ENCODE assay signal across 26 cellular contexts in genomic region chr19:38809592-38810252, GRCh38. TPM values are rescaled to one million over a fixed set of nuclear protein-coding genes. Genes with fewer than 3 reads are reported as not detected.
A peak's percentile ranks its signal among the peaks of the same experiment; 100 is the strongest.
DNase-seq lines count a peak whose midpoint lies in the region; ATAC-seq, FAIRE-seq and TF ChIP-seq lines count a peak whose summit lies in the region.
"Had no signal": no experiment of that assay in that cellular context is flagged by ENCODE, and none has a peak within 500 bp of the region (broad histone marks: within the 10 kb centered on the region; RNA-seq: fewer than 3 reads in every experiment).

No MANE protein-coding gene starts in this region.

- H3K4me1 Mint-ChIP-seq in natural killer cell = peaks cover 0 to 6% of the 10 kb centered on the region in 2 donors

- H3K27ac Mint-ChIP-seq in natural killer cell = no peak overlapping the region

- no peak overlapping the region for H3K4me3 Mint-ChIP-seq in natural killer cell
- H3K4me3 Mint-ChIP-seq: CD4-positive, CD25-positive, alpha-beta regulatory T cell had no signal

- H3K4me1 ChIP-seq in A549 (peaks cover 28% of the 10 kb centered on the region), duodenal mucosa (ENCODE audit: control insufficient read depth in 1 of 2, insufficient read depth in 2 of 2, low read length in 2 of 2) (peaks cover 6 to 21% of the 10 kb centered on the region in 2 donors), rectal smooth muscle tissue (ENCODE audit: control insufficient read depth, insufficient read depth, low read length) (no peaks in the 10 kb centered on the region)

- H3K4me2 ChIP-seq in A549 = no peak overlapping the region
- H3K4me2 ChIP-seq: PC-9 had no signal

- no peak for TF ChIP-seq POLR2A in A549 (IDR thresholded peaks at IDR 0.05; ENCODE audit: low read length)

- H3K27me3 ChIP-seq in H7 (ENCODE audit: control insufficient read depth, insufficient read depth, low read length) = no peaks in the 10 kb centered on the region
- H3K27me3 ChIP-seq in duodenal mucosa (ENCODE audit: control insufficient read depth in 1 of 2, insufficient read depth in 2 of 2, low read length in 2 of 2) = no peaks in the 10 kb centered on the region
- no peaks in the 10 kb centered on the region for H3K27me3 ChIP-seq in rectal smooth muscle tissue (ENCODE audit: control insufficient read depth, insufficient read depth, low read length)

- H3K36me3 ChIP-seq in H7 (replicated peaks; ENCODE audit: control insufficient read depth, insufficient read depth, low read length) (no peaks in the 10 kb centered on the region), duodenal mucosa (ENCODE audit: control insufficient read depth in 1 of 2, insufficient read depth in 2 of 2, low read length in 2 of 2) (peaks cover 10 to 31% of the 10 kb centered on the region in 2 donors), rectal smooth muscle tissue (ENCODE audit: control insufficient read depth, insufficient read depth, low read length) (peaks cover 3% of the 10 kb centered on the region)

- peak overlapping the region in 1 of 2 donors; percentile 26 for H3K9ac ChIP-seq in duodenal mucosa (ENCODE audit: low read depth in 1 of 2, low read length in 2 of 2)
- H3K9ac ChIP-seq in rectal smooth muscle tissue (ENCODE audit: low read length) = no peak overlapping the region

- CTCF ChIA-PET in A549 (lab: Yijun Ruan, JAX) = interaction anchor here (0.7 to 3.3 kb wide), 8 partner anchors 10 to 289 kb away, joined by 3 to 12 read pairs (median 3); partner anchors contain the start of gene ECH1

- H3K4me3 ChIP-seq in A549 = no peak overlapping the region
- no peak overlapping the region for H3K4me3 ChIP-seq in H7 (ENCODE audit: insufficient read depth, low read depth, low read length)
- peak overlapping the region; percentile 26 to 50 for H3K4me3 ChIP-seq in duodenal mucosa (ENCODE audit: low read depth in 1 of 2, low read length in 2 of 2)
- H3K4me3 ChIP-seq in rectal smooth muscle tissue (ENCODE audit: low read length) = peak overlapping the region; percentile 9
- H3K4me3 ChIP-seq: PC-9 had no signal

- H3K27me3 Mint-ChIP-seq in natural killer cell (ENCODE audit: low read depth in 2 of 2) = no peaks in the 10 kb centered on the region
- H3K27me3 Mint-ChIP-seq: CD4-positive, CD25-positive, alpha-beta regulatory T cell had no signal

- ATAC-seq in A549 (no peak), HG03565 (IDR thresholded peaks at IDR 0.05; ENCODE audit: unreplicated experiment) (no peak), natural killer cell (no peak)
- ATAC-seq: HCT116 had no signal

- no peak for TF ChIP-seq EP300 in A549 (IDR thresholded peaks at IDR 0.05)

- peak; percentile 84 for FAIRE-seq in A549 (lab: Jason Lieb, UNC)
- FAIRE-seq: A204.1, G401.6, GM12892 had no signal

- H3K9me3 Mint-ChIP-seq in natural killer cell = no peaks in the 10 kb centered on the region
- H3K9me3 Mint-ChIP-seq: CD4-positive, CD25-positive, alpha-beta regulatory T cell had no signal

- H3K27ac ChIP-seq in A549 (no peak overlapping the region), duodenal mucosa (ENCODE audit: low read depth, low read length) (no peak overlapping the region), rectal smooth muscle tissue (ENCODE audit: low read depth, low read length) (no peak overlapping the region)
- H3K27ac ChIP-seq: PC-9 had no signal

- H3K36me3 Mint-ChIP-seq in natural killer cell = no peaks in the 10 kb centered on the region

- no peak for DNase-seq in A549 (ENCODE audit: low read depth in 1 of 2, low spot score in 1 of 2)
- peak; percentile 13 for DNase-seq in H7
- DNase-seq in NCI-H2227 treated with DMSO at 0.1 percent for 48 hours (lab: John Stamatoyannopoulos, UW) = no peak
- DNase-seq in natural killer cell = no peak
- DNase-seq: CD4-positive, CD25-positive, alpha-beta regulatory T cell; COR-L47; GOT3; KBM-7; NCI-H1105; NCI-H146; NCI-H2029; NCI-H226; NCI-H510A treated with DMSO at 0.1 percent for 48 hours; NCI-H748 treated with DMSO at 0.1 percent for 48 hours; PC-9; RPMI8226; SHP77 had no signal

- intact Hi-C loops in natural killer cell (cut with micrococcal nuclease) = no loop called here

- TF ChIP-seq CTCF in A549 (IDR thresholded peaks at IDR 0.05) = no peak
- TF ChIP-seq CTCF in natural killer cell (IDR thresholded peaks at IDR 0.05) = no peak

- H3K9me3 ChIP-seq in A549 = no peaks in the 10 kb centered on the region
- no peaks in the 10 kb centered on the region for H3K9me3 ChIP-seq in duodenal mucosa (ENCODE audit: control insufficient read depth in 1 of 2, low read length in 2 of 2)

- no peak for TF ChIP-seq RAD21 in A549 (conservative IDR thresholded peaks at IDR 0.05 in 1 of 2, IDR thresholded peaks at IDR 0.05 in 1 of 2)

- POLR2A ChIA-PET in A549 (lab: Yijun Ruan, JAX) = no interaction called here

- WGBS in A549 (ENCODE audit: missing lambda C conversion rate) = 94% methylated on average over 8 of the region's 8 CpGs

TF ChIP-seq in A549, 52 proteins besides CTCF, POLR2A, EP300 and RAD21:
- TF ChIP-seq PBX3 (IDR thresholded peaks at IDR 0.05) = no peak
- TF ChIP-seq CBX8 (IDR thresholded peaks at IDR 0.05) = no peak
- no peak for TF ChIP-seq FOXS1 (CRISPR knock-in tag; IDR thresholded peaks at IDR 0.05)
- TF ChIP-seq CEBPB (IDR thresholded peaks at IDR 0.05) = no peak
- TF ChIP-seq KDM1A (IDR thresholded peaks at IDR 0.05; ENCODE audit: low read depth) = no peak
- no peak for TF ChIP-seq MYC (IDR thresholded peaks at IDR 0.05; ENCODE audit: borderline replicate concordance, low read length)
- TF ChIP-seq ZSCAN20 (CRISPR knock-in tag; IDR thresholded peaks at IDR 0.05) = no peak
- TF ChIP-seq TP53 (CRISPR knock-in tag; IDR thresholded peaks at IDR 0.05) = no peak
- no peak for TF ChIP-seq MAZ (IDR thresholded peaks at IDR 0.05; ENCODE audit: borderline replicate concordance, low read depth, low read length)
- TF ChIP-seq HDAC2 (IDR thresholded peaks at IDR 0.05) = no peak
- no peak for TF ChIP-seq SREBF2 (IDR thresholded peaks at IDR 0.05)
- TF ChIP-seq CBX2 (IDR thresholded peaks at IDR 0.05; ENCODE audit: borderline replicate concordance, low read depth) = no peak
- no peak for TF ChIP-seq JUNB (IDR thresholded peaks at IDR 0.05)
- TF ChIP-seq FOSL2 (IDR thresholded peaks at IDR 0.05) = no peak
- no peak for TF ChIP-seq FOSL2 (CRISPR knock-in tag; IDR thresholded peaks at IDR 0.05)
- TF ChIP-seq ZC3H11A (IDR thresholded peaks at IDR 0.05) = no peak
TF ChIP-seq in A549: peak in this region for 0.

RNA-seq across cellular contexts. Expression of gene LGALS4, which starts 3.0 kb away (rescaled TPM):
- polyA plus RNA-seq in A549 (2011; rRNA removed) (2.5 and 3.3 TPM in 2 replicates), A549 (2017; fragmentation: RNase III; extraction: RNeasy Plus Mini Kit Qiagen cat#74134 plus additional on column Dnase treatment) (0.38 to 0.94 TPM (median 0.84 TPM) in 3 replicates)
- polyA plus RNA-seq in A549 (2012; cell fraction: cytosol; rRNA removed) = 0.87 and 1.2 TPM in 2 replicates
- polyA plus RNA-seq in A549 (2012; cell fraction: nucleus; rRNA removed) = 4.4 and 6.3 TPM in 2 replicates
- 1.7 and 2.4 TPM in 2 replicates for polyA minus RNA-seq in A549 (2011; rRNA and poly(A)+ RNA removed)
- total RNA-seq in H7 (2014; rRNA removed; shearing (Covaris generic)) = not detected in 2 replicates
- total RNA-seq in natural killer cell = 1 to 10 TPM; 4.2 to 4.8 (median 4.6) TPM
- total RNA-seq: Daoy had no signal

RNA-seq across cellular contexts. Expression of gene LGALS7B, which starts 20.7 kb away (rescaled TPM):
- 0.27 TPM in 1 of 2 replicates, not detected in the other for polyA plus RNA-seq in A549 (2011; rRNA removed)
- 0.25 and 0.38 TPM in 2 replicates for polyA plus RNA-seq in A549 (2012; cell fraction: cytosol; rRNA removed)
- polyA plus RNA-seq in A549 (2012; cell fraction: nucleus; rRNA removed) = 0.29 TPM in 1 of 2 replicates, not detected in the other
- not detected in 3 replicates for polyA plus RNA-seq in A549 (2017; fragmentation: RNase III; extraction: RNeasy Plus Mini Kit Qiagen cat#74134 plus additional on column Dnase treatment)
- not detected in 2 replicates for polyA minus RNA-seq in A549 (2011; rRNA and poly(A)+ RNA removed)
- total RNA-seq in H7 (2014; rRNA removed; shearing (Covaris generic)) = not detected in 2 replicates
- total RNA-seq in natural killer cell = not detected
- total RNA-seq: CD4-positive, CD25-positive, alpha-beta regulatory T cell; Daoy; PC-9 had no signal
- polyA plus RNA-seq: BJ; CD4-positive, CD25-positive, alpha-beta regulatory T cell had no signal

RNA-seq across cellular contexts. Expression of gene ECH1, which starts 21.9 kb away (rescaled TPM):
- polyA plus RNA-seq in A549 (2011; rRNA removed) (383 and 431 TPM in 2 replicates), A549 (2017; fragmentation: RNase III; extraction: RNeasy Plus Mini Kit Qiagen cat#74134 plus additional on column Dnase treatment) (393 to 394 TPM (median 394 TPM) in 3 replicates)
- 437 and 495 TPM in 2 replicates for polyA plus RNA-seq in A549 (2012; cell fraction: cytosol; rRNA removed)
- 459 and 460 TPM in 2 replicates for polyA plus RNA-seq in A549 (2012; cell fraction: nucleus; rRNA removed)
- 166 and 194 TPM in 2 replicates for polyA minus RNA-seq in A549 (2011; rRNA and poly(A)+ RNA removed)
- total RNA-seq in H7 (2014; rRNA removed; shearing (Covaris generic)) = 97.6 and 109 TPM in 2 replicates
- 100 to 1,000 TPM; 114 to 145 (median 119) TPM for total RNA-seq in natural killer cell

RNA-seq across cellular contexts. Expression of gene LGALS7, which starts 36.4 kb away (rescaled TPM):
- polyA plus RNA-seq in A549 (2011; rRNA removed) (not detected in 2 replicates), A549 (2017; fragmentation: RNase III; extraction: RNeasy Plus Mini Kit Qiagen cat#74134 plus additional on column Dnase treatment) (not detected in 3 replicates)
- 0.19 TPM in 1 of 2 replicates, not detected in the other for polyA plus RNA-seq in A549 (2012; cell fraction: cytosol; rRNA removed)
- not detected in 2 replicates for polyA plus RNA-seq in A549 (2012; cell fraction: nucleus; rRNA removed)
- not detected in 2 replicates for polyA minus RNA-seq in A549 (2011; rRNA and poly(A)+ RNA removed)
- total RNA-seq in H7 (2014; rRNA removed; shearing (Covaris generic)) = 0.37 and 1.9 TPM in 2 replicates
- not detected for total RNA-seq in natural killer cell
- total RNA-seq: CD4-positive, CD25-positive, alpha-beta regulatory T cell; Daoy had no signal
- polyA plus RNA-seq: BJ; CD4-positive, CD25-positive, alpha-beta regulatory T cell had no signal

RNA-seq across cellular contexts. Expression of gene HNRNPL, which starts 40.1 kb away (rescaled TPM):
- polyA plus RNA-seq in A549 (2011; rRNA removed) = 440 and 487 TPM in 2 replicates
- polyA plus RNA-seq in A549 (2012; cell fraction: cytosol; rRNA removed) = 346 and 419 TPM in 2 replicates
- 557 and 713 TPM in 2 replicates for polyA plus RNA-seq in A549 (2012; cell fraction: nucleus; rRNA removed)
- polyA plus RNA-seq in A549 (2017; fragmentation: RNase III; extraction: RNeasy Plus Mini Kit Qiagen cat#74134 plus additional on column Dnase treatment) = 372 to 383 TPM (median 380 TPM) in 3 replicates
- polyA minus RNA-seq in A549 (2011; rRNA and poly(A)+ RNA removed) = 477 and 485 TPM in 2 replicates
- total RNA-seq in H7 (2014; rRNA removed; shearing (Covaris generic)) = 454 and 591 TPM in 2 replicates
- 100 to 1,000 TPM; 636 to 800 (median 702) TPM for total RNA-seq in natural killer cell

Comparison
In these comparisons a context has a peak if more than half of its experiments do, and no peak if none do; other contexts are left out.
1. H3K4me3 ChIP-seq: peak in duodenal mucosa (2 of 2) and rectal smooth muscle tissue (single experiment); none in A549 (single experiment) and H7 (single experiment).